In the genomic region with DNA sequence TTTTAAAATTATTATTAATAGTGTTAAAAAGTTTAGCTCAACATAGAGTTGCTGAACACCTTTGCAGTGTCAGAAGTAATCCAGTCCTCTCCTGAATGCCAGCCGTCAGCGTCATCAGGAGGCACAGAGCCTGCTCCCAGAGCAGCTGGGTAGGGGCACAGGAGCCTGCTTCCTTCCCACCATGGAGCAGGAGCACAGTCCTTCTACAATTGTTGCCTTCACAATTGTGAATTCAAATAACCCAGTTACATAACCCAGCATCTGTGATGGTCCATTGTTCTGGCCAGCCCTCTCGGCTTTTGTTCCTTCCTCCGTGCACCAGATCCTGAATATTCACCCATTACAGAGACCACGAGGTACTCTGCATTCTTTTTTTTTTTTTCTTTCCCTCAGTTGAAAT, we compare ENCODE assay signal across 19 cellular contexts.
"Had no signal": no experiment of that assay in that cellular context is flagged by ENCODE, and none has a peak within 500 bp of the region (broad histone marks: within the 10 kb centered on the region; RNA-seq: fewer than 3 reads in every experiment).

No MANE protein-coding gene starts in this region.

- H3K4me2 ChIP-seq: neural progenitor cell had no signal

- H2AFZ ChIP-seq: neural progenitor cell had no signal

- H3K27me3 Mint-ChIP-seq: activated CD4-positive, alpha-beta T cell treated with anti-CD3 and anti-CD28 coated beads for 36 hours; activated naive CD8-positive, alpha-beta T cell treated with anti-CD3 and anti-CD28 coated beads for 36 hours; stimulated activated naive CD8-positive, alpha-beta T cell treated with anti-CD3 and anti-CD28 coated beads, Interleukin-15, amount 100 ng/mL, for 72 hours; type B pancreatic cell had no signal

- DNase-seq: activated CD4-positive, alpha-beta memory T cell treated with anti-CD3 and anti-CD28 coated beads for 36 hours; activated CD4-positive, alpha-beta T cell treated with anti-CD3 and anti-CD28 coated beads for 36 hours; activated naive CD8-positive, alpha-beta T cell treated with anti-CD3 and anti-CD28 coated beads for 36 hours; activated T-cell treated with anti-CD3 and anti-CD28 coated beads for 4 hours; amniotic stem cell; body of pancreas; colonic mucosa; foreskin keratinocyte; immature natural killer cell; left ventricle myocardium superior; naive thymus-derived CD4-positive, alpha-beta T cell; ovary; stimulated activated naive CD8-positive, alpha-beta T cell treated with anti-CD3 and anti-CD28 coated beads, Interleukin-15, amount 100 ng/mL, for 72 hours; testis had no signal

- H3K27ac Mint-ChIP-seq: activated CD4-positive, alpha-beta memory T cell treated with anti-CD3 and anti-CD28 coated beads for 36 hours; activated CD4-positive, alpha-beta T cell treated with anti-CD3 and anti-CD28 coated beads for 36 hours; activated naive CD8-positive, alpha-beta T cell treated with anti-CD3 and anti-CD28 coated beads for 36 hours; immature natural killer cell; memory B cell; naive thymus-derived CD4-positive, alpha-beta T cell; neural progenitor cell; stimulated activated naive CD8-positive, alpha-beta T cell treated with anti-CD3 and anti-CD28 coated beads, Interleukin-15, amount 100 ng/mL, for 72 hours; T-helper 2 cell treated with Interferon-gamma antibody and Interleukin-4, amounts not matched to agents 5 μg/mL and 100 μg/mL, for 36 hours; type B pancreatic cell; WTC11 had no signal

- H3K36me3 Mint-ChIP-seq: activated CD4-positive, alpha-beta memory T cell treated with anti-CD3 and anti-CD28 coated beads for 36 hours; activated naive CD8-positive, alpha-beta T cell treated with anti-CD3 and anti-CD28 coated beads for 36 hours; memory B cell; naive thymus-derived CD4-positive, alpha-beta T cell; neural progenitor cell; type B pancreatic cell; WTC11 had no signal

- H3K36me3 ChIP-seq: colonic mucosa, neural progenitor cell, ovary had no signal

- ATAC-seq: activated CD4-positive, alpha-beta T cell treated with anti-CD3 and anti-CD28 coated beads for 36 hours; body of pancreas; foreskin keratinocyte; left ventricle myocardium superior; naive thymus-derived CD4-positive, alpha-beta T cell; stimulated activated naive CD8-positive, alpha-beta T cell treated with anti-CD3 and anti-CD28 coated beads, Interleukin-15, amount 100 ng/mL, for 72 hours; WTC11 had no signal

- H3K9me3 Mint-ChIP-seq: activated CD4-positive, alpha-beta memory T cell treated with anti-CD3 and anti-CD28 coated beads for 36 hours; activated naive CD8-positive, alpha-beta T cell treated with anti-CD3 and anti-CD28 coated beads for 36 hours; stimulated activated naive CD8-positive, alpha-beta T cell treated with anti-CD3 and anti-CD28 coated beads, Interleukin-15, amount 100 ng/mL, for 72 hours; T-helper 2 cell treated with Interferon-gamma antibody and Interleukin-4, amounts not matched to agents 5 μg/mL and 100 μg/mL, for 36 hours had no signal

- H3K4me3 ChIP-seq: body of pancreas, colonic mucosa, neural progenitor cell, ovary, testis had no signal

- H3K4me1 ChIP-seq: body of pancreas, colonic mucosa, foreskin keratinocyte, testis had no signal

- H3K4me3 Mint-ChIP-seq: activated CD4-positive, alpha-beta memory T cell treated with anti-CD3 and anti-CD28 coated beads for 36 hours; activated CD4-positive, alpha-beta T cell treated with anti-CD3 and anti-CD28 coated beads for 36 hours; activated naive CD8-positive, alpha-beta T cell treated with anti-CD3 and anti-CD28 coated beads for 36 hours; immature natural killer cell; memory B cell; naive thymus-derived CD4-positive, alpha-beta T cell; neural progenitor cell; stimulated activated naive CD8-positive, alpha-beta T cell treated with anti-CD3 and anti-CD28 coated beads, Interleukin-15, amount 100 ng/mL, for 72 hours; T-helper 2 cell treated with Interferon-gamma antibody and Interleukin-4, amounts not matched to agents 5 μg/mL and 100 μg/mL, for 36 hours; type B pancreatic cell; WTC11 had no signal

- H3K27ac ChIP-seq: body of pancreas, colonic mucosa, foreskin keratinocyte, neural progenitor cell, ovary, testis had no signal

- H3K4me1 Mint-ChIP-seq: activated CD4-positive, alpha-beta T cell treated with anti-CD3 and anti-CD28 coated beads for 36 hours; activated naive CD8-positive, alpha-beta T cell treated with anti-CD3 and anti-CD28 coated beads for 36 hours; immature natural killer cell; naive thymus-derived CD4-positive, alpha-beta T cell; neural progenitor cell; stimulated activated naive CD8-positive, alpha-beta T cell treated with anti-CD3 and anti-CD28 coated beads, Interleukin-15, amount 100 ng/mL, for 72 hours had no signal

- H3K27me3 ChIP-seq: body of pancreas, colonic mucosa, foreskin keratinocyte, neural progenitor cell, ovary, testis had no signal
